In the genomic region with DNA sequence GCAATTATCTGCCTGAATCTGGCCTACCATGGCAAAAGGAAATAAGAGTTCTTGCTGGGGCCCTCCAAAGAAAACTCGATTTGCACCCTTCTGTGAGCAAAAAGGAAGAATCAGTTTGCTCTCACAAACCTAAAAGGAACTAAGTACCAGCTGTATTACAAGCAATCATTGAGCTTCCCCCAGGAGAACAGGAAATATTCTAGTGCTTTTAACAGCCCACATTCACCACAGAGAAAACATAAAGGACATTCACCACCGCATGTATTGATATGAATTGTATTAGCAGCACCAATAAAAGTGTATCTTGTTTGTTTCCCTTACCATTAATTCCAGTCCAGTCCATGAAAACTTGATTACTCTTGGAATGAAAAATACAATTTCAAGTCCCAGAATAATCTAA, we compare ENCODE assay signal across 24 cellular contexts.
"Had no signal": no experiment of that assay in that cellular context is flagged by ENCODE, and none has a peak within 500 bp of the region (broad histone marks: within the 10 kb centered on the region; RNA-seq: fewer than 3 reads in every experiment).

No MANE protein-coding gene starts in this region.

- H3K27me3 Mint-ChIP-seq: activated CD8-positive, alpha-beta memory T cell treated with anti-CD3 and anti-CD28 coated beads, Interleukin-2, amount 10 ng/mL, durations not matched to agents 7 days and 5 days; activated naive CD4-positive, alpha-beta T cell treated with anti-CD3 and anti-CD28 coated beads, Interleukin-2, amount 50 U/mL, for 24 hours; activated T-cell treated with anti-CD3 and anti-CD28 coated beads, Interleukin-2, amount 50 U/mL, for 24 hours had no signal

- H3K4me3 ChIP-seq: breast epithelium, MG63, PC-9 had no signal

- H3K9me3 Mint-ChIP-seq: activated naive CD4-positive, alpha-beta T cell treated with anti-CD3 and anti-CD28 coated beads, Interleukin-2, amount 50 U/mL, for 24 hours; activated T-cell treated with anti-CD3 and anti-CD28 coated beads, Interleukin-2, amount 50 U/mL, for 24 hours; activated T-helper 1 cell treated with anti-CD3 and anti-CD28 coated beads, Interleukin-12 subunit alpha, Interleukin-12 subunit beta, Interleukin-2, Interleukin-4 antibody, amounts not matched to agents 30 ng/mL and 10 ng/mL and 1 ng/mL, durations not matched to agents 14 hours and 24 hours and 36 hours had no signal

- H3K4me1 ChIP-seq: breast epithelium had no signal

- ATAC-seq: activated CD4-positive, CD25-positive, alpha-beta regulatory T cell treated with anti-CD3 and anti-CD28 coated beads, Interleukin-2, amount 50 U/mL, for 24 hours; activated CD8-positive, alpha-beta memory T cell treated with anti-CD3 and anti-CD28 coated beads, Interleukin-2, amount 10 ng/mL, durations not matched to agents 7 days and 5 days had no signal

- H3K4me1 Mint-ChIP-seq: activated CD8-positive, alpha-beta memory T cell treated with anti-CD3 and anti-CD28 coated beads, Interleukin-2, amount 10 ng/mL, durations not matched to agents 7 days and 5 days; activated naive CD4-positive, alpha-beta T cell treated with anti-CD3 and anti-CD28 coated beads, Interleukin-2, amount 50 U/mL, for 24 hours had no signal

- H3K27ac ChIP-seq: breast epithelium, PC-9, WERI-Rb-1 had no signal

- H2AFZ ChIP-seq: PC-9 had no signal

- H3K4me3 Mint-ChIP-seq: activated CD8-positive, alpha-beta memory T cell treated with anti-CD3 and anti-CD28 coated beads, Interleukin-2, amount 10 ng/mL, durations not matched to agents 7 days and 5 days; activated naive CD4-positive, alpha-beta T cell treated with anti-CD3 and anti-CD28 coated beads, Interleukin-2, amount 50 U/mL, for 24 hours; activated T-cell treated with anti-CD3 and anti-CD28 coated beads, Interleukin-2, amount 50 U/mL, for 24 hours; activated T-helper 1 cell treated with anti-CD3 and anti-CD28 coated beads, Interleukin-12 subunit alpha, Interleukin-12 subunit beta, Interleukin-2, Interleukin-4 antibody, amounts not matched to agents 30 ng/mL and 10 ng/mL and 1 ng/mL, durations not matched to agents 14 hours and 24 hours and 36 hours had no signal

- DNase-seq: activated CD4-positive, alpha-beta T cell treated with anti-CD3 and anti-CD28 coated beads for 48 hours; activated CD4-positive, alpha-beta T cell treated with anti-CD3 and anti-CD28 coated beads, Interleukin-2, amount 50 U/mL, for 4 hours; activated CD8-positive, alpha-beta memory T cell treated with anti-CD3 and anti-CD28 coated beads, Interleukin-2, amount 10 ng/mL, durations not matched to agents 7 days and 5 days; activated effector memory CD4-positive, alpha-beta T cell treated with Interleukin-2 at 50 U/mL for 16 hours; activated naive CD4-positive, alpha-beta T cell; activated T-cell treated with anti-CD3 and anti-CD28 coated beads, Interleukin-2, amount 50 U/mL, for 24 hours; aorta; caudate nucleus; MG63; MV-4-11; NCI-H1092 treated with DMSO at 0.1 percent for 48 hours; NCI-H1417 treated with DMSO at 0.1 percent for 48 hours; NCI-H1694 treated with DMSO at 0.1 percent for 48 hours; NCI-H2029 treated with DMSO at 0.1 percent for 48 hours; NCI-H446 treated with DMSO at 0.1 percent for 48 hours; NCI-H524 treated with DMSO at 0.1 percent for 48 hours; PC-9; SHP77 treated with DMSO at 0.1 percent for 48 hours; T1000; WERI-Rb-1 had no signal

- H3K27ac Mint-ChIP-seq: activated CD8-positive, alpha-beta memory T cell treated with anti-CD3 and anti-CD28 coated beads, Interleukin-2, amount 10 ng/mL, durations not matched to agents 7 days and 5 days; activated naive CD4-positive, alpha-beta T cell treated with anti-CD3 and anti-CD28 coated beads, Interleukin-2, amount 50 U/mL, for 24 hours; activated T-cell treated with anti-CD3 and anti-CD28 coated beads, Interleukin-2, amount 50 U/mL, for 24 hours; activated T-helper 1 cell treated with anti-CD3 and anti-CD28 coated beads, Interleukin-12 subunit alpha, Interleukin-12 subunit beta, Interleukin-2, Interleukin-4 antibody, amounts not matched to agents 30 ng/mL and 10 ng/mL and 1 ng/mL, durations not matched to agents 14 hours and 24 hours and 36 hours had no signal

- H3K27me3 ChIP-seq: breast epithelium, MG63 had no signal

- H3K4me2 ChIP-seq: PC-9 had no signal

- H3K36me3 ChIP-seq: breast epithelium, MG63, WERI-Rb-1 had no signal
